ENCODE assay signal across 8 cellular contexts in the genomic region with DNA sequence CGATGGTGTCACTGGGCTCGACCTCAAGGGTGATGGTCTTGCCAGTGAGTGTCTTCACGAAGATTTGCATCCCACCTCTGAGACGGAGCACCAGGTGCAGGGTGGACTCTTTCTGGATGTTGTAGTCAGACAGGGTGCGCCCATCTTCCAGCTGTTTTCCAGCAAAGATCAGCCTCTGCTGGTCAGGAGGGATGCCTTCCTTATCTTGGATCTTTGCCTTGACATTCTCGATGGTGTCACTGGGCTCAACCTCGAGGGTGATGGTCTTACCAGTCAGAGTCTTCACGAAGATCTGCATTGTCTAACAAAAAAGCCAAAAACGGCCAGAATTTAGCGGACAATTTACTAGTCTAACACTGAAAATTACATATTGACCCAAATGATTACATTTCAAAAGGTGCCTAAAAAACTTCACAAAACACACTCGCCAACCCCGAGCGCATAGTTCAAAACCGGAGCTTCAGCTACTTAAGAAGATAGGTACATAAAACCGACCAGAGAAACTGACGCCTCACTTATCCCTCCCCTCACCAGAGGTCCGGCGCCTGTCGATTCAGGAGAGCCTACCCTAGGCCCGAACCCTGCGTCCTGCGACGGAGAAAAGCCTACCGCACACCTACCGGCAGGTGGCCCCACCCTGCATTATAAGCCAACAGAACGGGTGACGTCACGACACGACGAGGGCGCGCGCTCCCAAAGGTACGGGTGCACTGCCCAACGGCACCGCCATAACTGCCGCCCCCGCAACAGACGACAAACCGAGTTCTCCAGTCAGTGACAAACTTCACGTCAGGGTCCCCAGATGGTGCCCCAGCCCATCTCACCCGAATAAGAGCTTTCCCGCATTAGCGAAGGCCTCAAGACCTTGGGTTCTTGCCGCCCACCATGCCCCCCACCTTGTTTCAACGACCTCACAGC. TPM values are rescaled to one million over a fixed set of nuclear protein-coding genes. Genes with fewer than 3 reads are reported as not detected.
DNase-seq lines count a peak whose midpoint lies in the region; ATAC-seq, FAIRE-seq and TF ChIP-seq lines count a peak whose summit lies in the region.

No MANE protein-coding gene starts in this region.

- peaks cover 31% of the 10 kb centered on the region for H4K20me1 ChIP-seq in keratinocyte (ENCODE audit: control insufficient read depth, extremely low read depth, insufficient read depth, low read length)

- H3K4me3 ChIP-seq in Caco-2 (ENCODE audit: low read depth, low read length) (peak overlapping the region; percentile 87), brain microvascular endothelial cell (ENCODE audit: low read depth, low read length) (peak overlapping the region; percentile 100), keratinocyte (ENCODE audit: control insufficient read depth in 2 of 3, extremely low read depth in 1 of 3, insufficient read depth in 2 of 3, low read depth in 1 of 3, low read length in 3 of 3) (peak overlapping the region; percentile 61 to 98 (median 98))

- no peak for FAIRE-seq in keratinocyte (lab: Jason Lieb, UNC)

- TF ChIP-seq CTCF in Caco-2 (IDR thresholded peaks at IDR 0.05; ENCODE audit: insufficient read depth in 1 of 2, low read depth in 1 of 2, low read length in 1 of 2, severe bottlenecking in 1 of 2, unreplicated experiment in 1 of 2) (peak; percentile 56 to 62), brain microvascular endothelial cell (IDR thresholded peaks at IDR 0.05; ENCODE audit: low read depth, low read length, missing control alignments) (peak; percentile 73), keratinocyte (optimal IDR thresholded peaks at IDR 0.05 in 1 of 3, IDR thresholded peaks at IDR 0.05 in 1 of 3, conservative IDR thresholded peaks at IDR 0.05 in 1 of 3; ENCODE audit: extremely low read depth in 1 of 3, insufficient read depth in 2 of 3, low read length in 3 of 3) (peak; percentile 25 to 70 (median 39))

- no TSS peak for BruUV-seq in Caco-2 (replicated peaks; lab: Mats Ljungman, UMichigan)

- no peak overlapping the region for H2AFZ ChIP-seq in keratinocyte (ENCODE audit: control insufficient read depth, low read length)

- no peaks in the 10 kb centered on the region for H3K27me3 ChIP-seq in Caco-2 (replicated peaks; ENCODE audit: control insufficient read depth, insufficient read depth, low read length)
- no peaks in the 10 kb centered on the region for H3K27me3 ChIP-seq in brain microvascular endothelial cell (replicated peaks)
- no peaks in the 10 kb centered on the region for H3K27me3 ChIP-seq in keratinocyte (ENCODE audit: control insufficient read depth, extremely low read depth, insufficient read depth, low read length)

- no peaks in the 10 kb centered on the region for H3K9me3 Mint-ChIP-seq in Caco-2 (ENCODE audit: unreplicated experiment)

- peaks cover 4% of the 10 kb centered on the region for H3K27me3 Mint-ChIP-seq in Caco-2 (ENCODE audit: insufficient read depth, unreplicated experiment)

- CTCF ChIA-PET in Caco-2 (lab: Charles Lee), result interaction anchor here (0.8 to 1.1 kb wide), 2 partner anchors 9 to 15 kb away, joined by 3 read pairs; no protein-coding TSS in a partner anchor

- H3K27ac ChIP-seq in brain microvascular endothelial cell, result peak overlapping the region; percentile 100
- H3K27ac ChIP-seq in keratinocyte (ENCODE audit: control insufficient read depth, insufficient read depth, low read length), result peak overlapping the region; percentile 100

- no peaks in the 10 kb centered on the region for H3K9me1 ChIP-seq in keratinocyte (ENCODE audit: control insufficient read depth, extremely low read depth, insufficient read depth, low read length)

- peaks cover 46% of the 10 kb centered on the region for H3K4me1 Mint-ChIP-seq in Caco-2 (ENCODE audit: low read depth, unreplicated experiment)

- peak; percentile 28 for ATAC-seq in HG02642 (IDR thresholded peaks at IDR 0.05; ENCODE audit: poor library complexity, unreplicated experiment)

- H3K9ac ChIP-seq in keratinocyte (ENCODE audit: control insufficient read depth, extremely low read depth, insufficient read depth, low read length), result peak overlapping the region; percentile 100

- peak overlapping the region; percentile 78 for H3K4me2 ChIP-seq in keratinocyte (ENCODE audit: control insufficient read depth, extremely low read depth, insufficient read depth, low read depth, low read length)

- in situ Hi-C loops in brain microvascular endothelial cell (cut with HindIII; ENCODE audit: low pct_ligation_motif_present, low sequenced_read_pairs), result no loop called here

- dilution Hi-C loops in keratinocyte (cut with MboI; ENCODE audit: extremely low pct_ligation_motif_present, low sequenced_read_pairs), result no loop called here

- peaks cover 40% of the 10 kb centered on the region for H3K79me2 ChIP-seq in keratinocyte (ENCODE audit: control insufficient read depth, insufficient read depth, low read length)

- intact Hi-C loops in Caco-2 (cut with micrococcal nuclease; ENCODE audit: unreplicated experiment), result no loop called here

- H3K36me3 ChIP-seq in Caco-2 (ENCODE audit: control insufficient read depth, insufficient read depth, low read length) (peaks cover 4% of the 10 kb centered on the region), brain microvascular endothelial cell (replicated peaks) (peaks cover 27% of the 10 kb centered on the region), keratinocyte (ENCODE audit: control insufficient read depth in 2 of 2, extremely low read depth in 1 of 2, insufficient read depth in 2 of 2, low read length in 2 of 2) (peaks cover 4 to 20% of the 10 kb centered on the region in 2 experiments)

- H3K36me3 Mint-ChIP-seq in Caco-2 (ENCODE audit: insufficient read depth, unreplicated experiment), result peaks cover 85% of the 10 kb centered on the region

- POLR2A ChIA-PET in Caco-2 (lab: Charles Lee), result interaction anchor here (0.8 to 1.7 kb wide), 4 partner anchors 8 to 29 kb away, joined by 5 to 21 read pairs (median 8); no protein-coding TSS in a partner anchor

- H3K9me3 ChIP-seq in Caco-2 (no peaks in the 10 kb centered on the region), keratinocyte (ENCODE audit: control insufficient read depth, low read depth, low read length) (no peaks in the 10 kb centered on the region)

- DNase-seq in Caco-2, result peak; percentile 91 to 94
- peak; percentile 89 for DNase-seq in T follicular helper cell (ENCODE audit: low read depth)
- DNase-seq in brain microvascular endothelial cell, result peak; percentile 76
- no peak for DNase-seq in keratinocyte (ENCODE audit: low read depth, low spot score)
- peak; percentile 83 to 95 (median 94) for DNase-seq in stimulated activated CD4-positive, alpha-beta T cell treated with anti-CD3 and anti-CD28 coated beads, Interleukin-1b, Interleukin-23, amount 100 ng/mL, for 24 hours (ENCODE audit: low read depth in 4 of 4, low spot score in 1 of 4)
- DNase-seq in DMS114 treated with DMSO at 0.1 percent for 48 hours (lab: John Stamatoyannopoulos, UW; ENCODE audit: unreplicated experiment), result no peak
- DNase-seq in NCI-H2081 treated with DMSO at 0.1 percent for 48 hours (lab: John Stamatoyannopoulos, UW), result no peak

- peaks cover 41% of the 10 kb centered on the region for H3K4me1 ChIP-seq in Caco-2
- H3K4me1 ChIP-seq in keratinocyte (ENCODE audit: control insufficient read depth, extremely low read depth, insufficient read depth, low read length), result peaks cover 24% of the 10 kb centered on the region

- peak overlapping the region; percentile 98 for H3K4me3 Mint-ChIP-seq in Caco-2 (ENCODE audit: unreplicated experiment)

- peak overlapping the region; percentile 100 for H3K27ac Mint-ChIP-seq in Caco-2 (ENCODE audit: unreplicated experiment)

RNA-seq across cellular contexts. Expression of gene UBC, which starts 0.7 kb away (rescaled TPM):
- 782 and 880 TPM in 2 replicates for total RNA-seq in Caco-2 (2022)
- polyA plus RNA-seq in keratinocyte, result 2,363 to 3,215 TPM (median 2,781 TPM) in 3 replicates
- polyA plus RNA-seq in keratinocyte (2011; ENCODE audit: low read depth), result 909 TPM
- 2,585 and 2,764 TPM in 2 replicates for polyA plus RNA-seq in keratinocyte (2011; cell fraction: cytosol; rRNA removed)
- polyA plus RNA-seq in keratinocyte (2011; cell fraction: nucleus; rRNA removed), result 2,878 and 3,470 TPM in 2 replicates
- polyA plus RNA-seq in keratinocyte (2012; ENCODE audit: low replicate concordance), result 1,598 and 2,691 TPM in 2 replicates
- 1,499 to 2,738 TPM (median 1,537 TPM) in 3 replicates for polyA minus RNA-seq in keratinocyte
- 715 TPM for polyA minus RNA-seq in keratinocyte (2011; cell fraction: cytosol; rRNA and poly(A)+ RNA removed)
- polyA minus RNA-seq in keratinocyte (2011; cell fraction: nucleus; rRNA and poly(A)+ RNA removed), result 471 and 865 TPM in 2 replicates

RNA-seq across cellular contexts. Expression of gene SCARB1, which starts 50.1 kb away (rescaled TPM):
- 104 and 106 TPM in 2 replicates for total RNA-seq in Caco-2 (2022)
- polyA plus RNA-seq in keratinocyte, result 40.9 to 80.6 TPM (median 41.4 TPM) in 3 replicates
- 5.5 TPM for polyA plus RNA-seq in keratinocyte (2011; ENCODE audit: low read depth)
- polyA plus RNA-seq in keratinocyte (2011; cell fraction: cytosol; rRNA removed), result 47.5 and 76.4 TPM in 2 replicates
- 160 and 185 TPM in 2 replicates for polyA plus RNA-seq in keratinocyte (2011; cell fraction: nucleus; rRNA removed)
- polyA plus RNA-seq in keratinocyte (2012; ENCODE audit: low replicate concordance), result 27.4 and 72.2 TPM in 2 replicates
- 74.8 to 159 TPM (median 78.2 TPM) in 3 replicates for polyA minus RNA-seq in keratinocyte
- polyA minus RNA-seq in keratinocyte (2011; cell fraction: cytosol; rRNA and poly(A)+ RNA removed), result 76.9 TPM
- polyA minus RNA-seq in keratinocyte (2011; cell fraction: nucleus; rRNA and poly(A)+ RNA removed), result 131 and 159 TPM in 2 replicates

Comparison
In these comparisons a context has a peak if more than half of its experiments do, and no peak if none do; other contexts are left out.
1. DNase-seq: peak in Caco-2 (2 of 2), T follicular helper cell (single experiment), brain microvascular endothelial cell (single experiment) and stimulated activated CD4-positive, alpha-beta T cell treated with anti-CD3 and anti-CD28 coated beads, Interleukin-1b, Interleukin-23, amount 100 ng/mL, for 24 hours (4 of 4); none in keratinocyte (single experiment), DMS114 treated with DMSO at 0.1 percent for 48 hours (single experiment) and NCI-H2081 treated with DMSO at 0.1 percent for 48 hours (single experiment).
2. Peak in every context shown above with its lines, with median percentiles within 50 percentile points of each other: H3K4me3 ChIP-seq and CTCF ChIP-seq.